ENCODE assay signal across 26 cellular contexts in genomic region chr2:5664197-5664728, GRCh38. TPM values are rescaled to one million over a fixed set of nuclear protein-coding genes. Genes with fewer than 3 reads are reported as not detected.
"Had no signal": no experiment of that assay in that cellular context is flagged by ENCODE, and none has a peak within 500 bp of the region (broad histone marks: within the 10 kb centered on the region; RNA-seq: fewer than 3 reads in every experiment).

No MANE protein-coding gene starts in this region.

- ATAC-seq: esophagus mucosa; foreskin keratinocyte; gastroesophageal sphincter; heart left ventricle; left cardiac atrium; left lung; mucosa of descending colon; natural killer cell treated with Interleukin-12 subunit alpha and Interleukin-12 subunit beta and Interleukin-15 and Interleukin-18, amount 100 ng/mL, for 72 hours; right cardiac atrium; stimulated activated naive B cell treated with anti-CD40 and anti-IgM and Interleukin-4, amounts not matched to agents 10 μg/mL and 1 μg/mL and 100 μg/mL, for 72 hours had no signal

- H3K27ac ChIP-seq: dorsolateral prefrontal cortex, epithelial cell of prostate, foreskin keratinocyte, gastroesophageal sphincter, heart left ventricle, hepatocyte, left lung, neural progenitor cell, parathyroid adenoma, thoracic aorta, tibial nerve, upper lobe of left lung had no signal

- DNase-seq: dorsolateral prefrontal cortex; effector CD8-positive, alpha-beta T cell; endodermal cell; foreskin keratinocyte; heart left ventricle; left cardiac atrium; left lung; mesenchymal stem cell; mucosa of descending colon; naive B cell; right cardiac atrium; small intestine; stimulated activated CD4-positive, alpha-beta T cell treated with anti-CD3 and anti-CD28 coated beads, Interleukin-15, amount 100 ng/mL, for 24 hours; stimulated activated CD4-positive, alpha-beta T cell treated with anti-CD3 and anti-CD28 coated beads, Interleukin-2, amount 100 ng/mL, for 48 hours; stimulated activated naive B cell treated with anti-CD40 and anti-IgM and Interleukin-4, amounts not matched to agents 10 μg/mL and 1 μg/mL and 100 μg/mL, for 72 hours; upper lobe of left lung had no signal

- H3K27me3 ChIP-seq: foreskin keratinocyte, gastroesophageal sphincter, heart left ventricle, hepatocyte, left lung, neural progenitor cell, tibial nerve, upper lobe of left lung had no signal

- H3K4me3 ChIP-seq: dorsolateral prefrontal cortex, gastroesophageal sphincter, heart left ventricle, hepatocyte, left lung, mucosa of descending colon, neural progenitor cell, thoracic aorta, tibial nerve, upper lobe of left lung had no signal

- H3K4me2 ChIP-seq: hepatocyte, neural progenitor cell had no signal

- H2AFZ ChIP-seq: hepatocyte, neural progenitor cell, parathyroid adenoma had no signal

- H3K79me2 ChIP-seq: hepatocyte, parathyroid adenoma had no signal

- H3K4me1 ChIP-seq: foreskin keratinocyte, gastroesophageal sphincter, heart left ventricle, left lung, parathyroid adenoma, tibial nerve, upper lobe of left lung had no signal

- H3K9me3 ChIP-seq: left lung, thoracic aorta, tibial nerve, upper lobe of left lung had no signal

- H3K9ac ChIP-seq: neural progenitor cell, parathyroid adenoma had no signal

- H3K36me3 ChIP-seq: gastroesophageal sphincter, heart left ventricle, left lung, neural progenitor cell, thoracic aorta, tibial nerve, upper lobe of left lung had no signal

RNA-seq across cellular contexts. Expression of gene SOX11, which starts 27.9 kb away (rescaled TPM):
- total RNA-seq: esophagus mucosa; lung microvascular endothelial cell; natural killer cell treated with Interleukin-12 subunit alpha and Interleukin-12 subunit beta and Interleukin-15 and Interleukin-18, amount 100 ng/mL, for 72 hours; thoracic aorta; tibial nerve had no signal
